Comparison of ENCODE assay signal across 14 cellular contexts in the genomic region with DNA sequence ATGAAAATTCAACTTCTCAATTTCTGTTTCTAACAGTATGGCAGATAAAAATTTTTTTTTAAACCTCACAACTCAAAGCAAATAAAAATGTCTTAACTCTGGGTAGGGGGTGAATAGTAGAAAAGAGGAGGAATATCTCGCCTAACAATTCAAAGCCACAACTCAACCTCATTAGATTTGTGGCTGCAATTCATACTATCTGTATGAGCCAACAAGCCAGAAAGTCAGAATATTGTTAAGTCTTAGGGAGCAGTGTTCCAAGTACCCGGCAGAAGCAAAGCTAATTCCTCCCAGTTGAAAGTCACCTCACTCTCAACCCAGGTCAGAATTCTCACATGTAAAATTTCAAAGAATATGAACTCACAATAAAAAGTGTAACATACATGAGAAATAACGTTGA.
"Had no signal": no experiment of that assay in that cellular context is flagged by ENCODE, and none has a peak within 500 bp of the region (broad histone marks: within the 10 kb centered on the region; RNA-seq: fewer than 3 reads in every experiment).

No MANE protein-coding gene starts in this region.

- DNase-seq: activated CD8-positive, alpha-beta memory T cell treated with anti-CD3 and anti-CD28 coated beads, Interleukin-2, amount 50 U/mL, for 48 hours; activated gamma-delta T cell treated with Interleukin-2 at 50 U/mL for 16 hours; amygdala; effector memory CD8-positive, alpha-beta T cell; foreskin melanocyte; mesendoderm; SK-N-SH; stimulated activated CD4-positive, alpha-beta T cell treated with anti-CD3 and anti-CD28 coated beads, Interleukin-15, amount 100 ng/mL, for 24 hours; stimulated activated CD4-positive, alpha-beta T cell treated with anti-CD3 and anti-CD28 coated beads, Interleukin-4, amount 100 ng/mL, for 1 hour; stimulated activated naive B cell treated with anti-CD40 and anti-IgM and Interleukin-4, amounts not matched to agents 10 μg/mL and 1 μg/mL and 100 μg/mL, for 72 hours; T-helper 1 cell; thyroid gland; WERI-Rb-1 had no signal

- H3K27ac ChIP-seq: right atrium auricular region, thyroid gland, WERI-Rb-1 had no signal

- H3K9ac ChIP-seq: SK-N-SH had no signal

- ATAC-seq: effector memory CD8-positive, alpha-beta T cell; stimulated activated naive B cell treated with anti-CD40 and anti-IgM and Interleukin-4, amounts not matched to agents 10 μg/mL and 1 μg/mL and 100 μg/mL, for 72 hours had no signal

- H3K27me3 ChIP-seq: right atrium auricular region, thyroid gland had no signal

- H3K36me3 ChIP-seq: right atrium auricular region, thyroid gland had no signal

- H3K9me3 ChIP-seq: right atrium auricular region, SK-N-SH, thyroid gland had no signal

- H3K4me3 ChIP-seq: right atrium auricular region, thyroid gland had no signal
